Comparison of ENCODE assay signal across 21 cellular contexts in the genomic region with DNA sequence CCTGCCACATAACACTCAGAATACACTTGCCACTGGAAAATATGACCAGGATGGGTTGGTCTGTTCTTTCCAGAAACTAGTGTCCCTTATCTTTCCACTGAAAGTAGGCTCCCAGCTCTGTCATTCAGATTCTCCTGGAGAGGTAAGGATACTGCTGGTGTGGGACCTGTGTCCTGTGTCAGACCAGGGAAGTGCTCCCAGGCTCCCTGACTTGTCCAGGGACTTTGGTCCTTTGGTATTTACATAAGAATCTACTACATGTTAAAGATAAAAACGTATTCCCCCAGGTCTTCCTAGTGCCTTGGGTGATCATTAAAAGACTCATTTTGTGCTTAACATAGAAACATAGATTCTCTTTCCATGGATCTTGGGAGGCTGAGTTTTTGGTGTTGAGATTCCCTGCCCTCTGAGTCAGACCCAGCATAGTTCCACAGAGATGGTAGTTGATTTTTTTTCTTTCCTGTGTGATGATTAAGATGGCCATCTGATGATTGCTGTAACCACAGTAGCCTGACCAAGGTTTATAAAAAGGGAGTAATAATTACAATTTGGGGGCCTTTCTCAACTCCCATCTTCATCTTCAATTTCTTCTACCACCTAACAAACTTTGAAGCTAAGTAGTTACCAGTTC.
DNase-seq lines count a peak whose midpoint lies in the region; ATAC-seq, FAIRE-seq and TF ChIP-seq lines count a peak whose summit lies in the region.
"Had no signal": no experiment of that assay in that cellular context is flagged by ENCODE, and none has a peak within 500 bp of the region (broad histone marks: within the 10 kb centered on the region; RNA-seq: fewer than 3 reads in every experiment).

No MANE protein-coding gene starts in this region.

- H3K4me3 ChIP-seq in adipocyte (ENCODE audit: low read length) (no peak overlapping the region), small intestine (ENCODE audit: low read depth in 1 of 2, low read length in 2 of 2) (no peak overlapping the region), neural progenitor cell (no peak overlapping the region)
- H3K4me3 ChIP-seq: right atrium auricular region had no signal

- H3K27ac Mint-ChIP-seq in neural progenitor cell = no peak overlapping the region
- no peak overlapping the region for H3K27ac Mint-ChIP-seq in stimulated activated effector memory CD8-positive, alpha-beta T cell treated with anti-CD3 and anti-CD28 coated beads, Interleukin-12 subunit alpha, Interleukin-12 subunit beta, amount 100 ng/mL, for 72 hours
- H3K27ac Mint-ChIP-seq: activated CD4-positive, alpha-beta T cell treated with anti-CD3 and anti-CD28 coated beads, Interleukin-2, amount 10 ng/mL, durations not matched to agents 7 days and 5 days; CD14-positive monocyte had no signal

- no peak overlapping the region for H3K4me3 Mint-ChIP-seq in neural progenitor cell
- H3K4me3 Mint-ChIP-seq in stimulated activated effector memory CD8-positive, alpha-beta T cell treated with anti-CD3 and anti-CD28 coated beads, Interleukin-12 subunit alpha, Interleukin-12 subunit beta, amount 100 ng/mL, for 72 hours = no peak overlapping the region
- H3K4me3 Mint-ChIP-seq: activated CD4-positive, alpha-beta T cell treated with anti-CD3 and anti-CD28 coated beads, Interleukin-2, amount 10 ng/mL, durations not matched to agents 7 days and 5 days; CD14-positive monocyte; naive thymus-derived CD8-positive, alpha-beta T cell had no signal

- H3K4me1 ChIP-seq in adipocyte (ENCODE audit: control insufficient read depth, insufficient read depth, low read length) (peaks cover 18% of the 10 kb centered on the region), small intestine (ENCODE audit: control insufficient read depth in 2 of 2, insufficient read depth in 1 of 2, low read depth in 1 of 2, low read length in 1 of 2) (peaks cover 0 to 3% of the 10 kb centered on the region in 2 donors), neural progenitor cell (peaks cover 24% of the 10 kb centered on the region)

- no peak for ATAC-seq in stimulated activated effector memory CD8-positive, alpha-beta T cell treated with anti-CD3 and anti-CD28 coated beads, Interleukin-12 subunit alpha, Interleukin-12 subunit beta, amount 100 ng/mL, for 72 hours
- ATAC-seq: HCT116; naive thymus-derived CD8-positive, alpha-beta T cell; Panc1 had no signal

- no peaks in the 10 kb centered on the region for H3K27me3 ChIP-seq in adipocyte (replicated peaks; ENCODE audit: control insufficient read depth, insufficient read depth, low read length)
- H3K27me3 ChIP-seq in small intestine (ENCODE audit: control insufficient read depth in 2 of 2, insufficient read depth in 2 of 2, low read length in 2 of 2) = no peaks in the 10 kb centered on the region
- no peaks in the 10 kb centered on the region for H3K27me3 ChIP-seq in neural progenitor cell
- H3K27me3 ChIP-seq: right atrium auricular region had no signal

- DNase-seq in HCEC 1CT (peak; percentile 47), adipocyte (ENCODE audit: low read depth) (peak; percentile 29), hepatic stellate cell (ENCODE audit: low spot score) (peak; percentile 48), small intestine (peak; percentile 71), neural progenitor cell (ENCODE audit: low spot score) (no peak), NCI-H1417 (lab: John Stamatoyannopoulos, UW) (no peak), DMS114 treated with DMSO at 0.1 percent for 48 hours (lab: John Stamatoyannopoulos, UW; ENCODE audit: unreplicated experiment) (no peak)
- no peak for DNase-seq in stimulated activated effector memory CD8-positive, alpha-beta T cell treated with anti-CD3 and anti-CD28 coated beads, Interleukin-12 subunit alpha, Interleukin-12 subunit beta, amount 100 ng/mL, for 72 hours (ENCODE audit: low spot score in 2 of 2)
- DNase-seq: activated CD4-positive, alpha-beta T cell treated with anti-CD3 and anti-CD28 coated beads, Interleukin-2, amount 10 ng/mL, durations not matched to agents 7 days and 5 days; amygdala; effector CD8-positive, alpha-beta T cell; naive thymus-derived CD8-positive, alpha-beta T cell; NCI-H1105; NCI-H510A treated with DMSO at 0.1 percent for 48 hours; stimulated activated CD4-positive, alpha-beta T cell treated with anti-CD3 and anti-CD28 coated beads, Interleukin-4, amount 100 ng/mL, for 4 hours; stimulated activated naive CD4-positive, alpha-beta T cell treated with Interleukin-2 at 50 U/mL for 16 hours had no signal

- H3K9me3 ChIP-seq in adipocyte (ENCODE audit: control insufficient read depth, low read length) = peaks cover 3% of the 10 kb centered on the region
- H3K9me3 ChIP-seq in small intestine (ENCODE audit: control insufficient read depth, low read depth) = no peaks in the 10 kb centered on the region
- peaks cover 1% of the 10 kb centered on the region for H3K9me3 ChIP-seq in neural progenitor cell (ENCODE audit: low read depth)
- H3K9me3 ChIP-seq: right atrium auricular region had no signal

- no peaks in the 10 kb centered on the region for H4K20me1 ChIP-seq in neural progenitor cell (ENCODE audit: low read depth)

- H3K36me3 ChIP-seq in adipocyte (ENCODE audit: control insufficient read depth, insufficient read depth, low read length, severe bottlenecking) = no peaks in the 10 kb centered on the region
- no peaks in the 10 kb centered on the region for H3K36me3 ChIP-seq in small intestine (ENCODE audit: control insufficient read depth in 2 of 2, insufficient read depth in 2 of 2, low read length in 2 of 2)
- H3K36me3 ChIP-seq in neural progenitor cell = no peaks in the 10 kb centered on the region
- H3K36me3 ChIP-seq: right atrium auricular region had no signal

- H3K27me3 Mint-ChIP-seq in neural progenitor cell (ENCODE audit: insufficient read depth, low read depth) = peaks cover 2% of the 10 kb centered on the region

- H3K9me3 Mint-ChIP-seq in neural progenitor cell = peaks cover 8% of the 10 kb centered on the region
- no peaks in the 10 kb centered on the region for H3K9me3 Mint-ChIP-seq in stimulated activated effector memory CD8-positive, alpha-beta T cell treated with anti-CD3 and anti-CD28 coated beads, Interleukin-12 subunit alpha, Interleukin-12 subunit beta, amount 100 ng/mL, for 72 hours

- no peak for TF ChIP-seq CTCF in neural progenitor cell (IDR thresholded peaks at IDR 0.05)

- no peak overlapping the region for H2AFZ ChIP-seq in neural progenitor cell (replicated peaks)

- no peaks in the 10 kb centered on the region for H3K79me2 ChIP-seq in neural progenitor cell (ENCODE audit: low read depth)

- no peak overlapping the region for H3K4me2 ChIP-seq in neural progenitor cell

- WGBS in small intestine, 3 donors = 8 to 38% (median 17%) methylated on average over 1 of the region's 1 CpG

- no peak overlapping the region for H3K9ac ChIP-seq in adipocyte (ENCODE audit: low read length)
- H3K9ac ChIP-seq in neural progenitor cell = no peak overlapping the region

- H3K4me1 Mint-ChIP-seq in neural progenitor cell = peaks cover 12% of the 10 kb centered on the region
- H3K4me1 Mint-ChIP-seq in stimulated activated effector memory CD8-positive, alpha-beta T cell treated with anti-CD3 and anti-CD28 coated beads, Interleukin-12 subunit alpha, Interleukin-12 subunit beta, amount 100 ng/mL, for 72 hours = no peaks in the 10 kb centered on the region
- H3K4me1 Mint-ChIP-seq: activated CD4-positive, alpha-beta T cell treated with anti-CD3 and anti-CD28 coated beads, Interleukin-2, amount 10 ng/mL, durations not matched to agents 7 days and 5 days; CD14-positive monocyte; naive thymus-derived CD8-positive, alpha-beta T cell had no signal

- H3F3A ChIP-seq in neural progenitor cell (ENCODE audit: low read depth) = peaks cover 28% of the 10 kb centered on the region

- no peaks in the 10 kb centered on the region for H3K36me3 Mint-ChIP-seq in neural progenitor cell
- H3K36me3 Mint-ChIP-seq in stimulated activated effector memory CD8-positive, alpha-beta T cell treated with anti-CD3 and anti-CD28 coated beads, Interleukin-12 subunit alpha, Interleukin-12 subunit beta, amount 100 ng/mL, for 72 hours = no peaks in the 10 kb centered on the region
- H3K36me3 Mint-ChIP-seq: CD14-positive monocyte; naive thymus-derived CD8-positive, alpha-beta T cell had no signal

- FAIRE-seq in small intestine (lab: Jason Lieb, UNC) = no peak
- FAIRE-seq: G401.6 had no signal

- H3K27ac ChIP-seq in small intestine (ENCODE audit: low read depth in 1 of 2, low read length in 1 of 2) (no peak overlapping the region), neural progenitor cell (no peak overlapping the region)

Comparison
In these comparisons a context has a peak if more than half of its experiments do, and no peak if none do; other contexts are left out.
1. DNase-seq: peak in HCEC 1CT (single experiment), adipocyte (single experiment), hepatic stellate cell (single experiment) and small intestine (single experiment); none in neural progenitor cell (single experiment), NCI-H1417 (0 of 3), stimulated activated effector memory CD8-positive, alpha-beta T cell treated with anti-CD3 and anti-CD28 coated beads, Interleukin-12 subunit alpha, Interleukin-12 subunit beta, amount 100 ng/mL, for 72 hours (0 of 2) and DMS114 treated with DMSO at 0.1 percent for 48 hours (single experiment).